ENCODE assay signal across 1 cellular context in genomic region chr11:128697645-128698174, GRCh38.
TF ChIP-seq lines count a peak whose summit lies in the region.

No MANE protein-coding gene starts in this region.

TF ChIP-seq in H1, 55 proteins besides CTCF, POLR2A, EP300 and RAD21 (continued from another document):
- TF ChIP-seq GABPA (IDR thresholded peaks at IDR 0.05; ENCODE audit: borderline replicate concordance, insufficient read depth, low read length) (no peak), RFX5 (IDR thresholded peaks at IDR 0.05; ENCODE audit: borderline replicate concordance, low read depth, low read length) (no peak)
